8 cellular contexts compared by ENCODE assay signal in the genomic region with DNA sequence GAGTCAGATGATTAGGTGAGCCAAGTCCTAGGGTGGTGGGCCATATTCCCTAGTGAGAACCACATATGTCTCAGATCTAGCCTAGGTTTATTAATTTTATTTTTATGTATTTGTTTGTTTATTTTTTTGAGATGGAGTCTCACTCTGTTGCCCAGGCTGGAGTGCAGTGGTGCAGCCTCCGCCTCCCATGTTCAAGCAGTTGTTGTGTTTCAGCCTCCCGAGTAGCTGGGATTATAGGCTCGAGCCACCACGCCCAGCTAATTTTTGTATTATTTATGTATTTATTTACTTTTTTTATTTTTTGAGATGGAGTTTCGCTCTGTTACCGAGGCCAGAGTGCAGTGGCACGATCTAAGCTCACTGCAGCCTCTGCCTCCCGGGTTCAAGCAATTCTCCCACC.
"Had no signal": no experiment of that assay in that cellular context is flagged by ENCODE, and none has a peak within 500 bp of the region (broad histone marks: within the 10 kb centered on the region; RNA-seq: fewer than 3 reads in every experiment).

No MANE protein-coding gene starts in this region.

- H3K4me3 Mint-ChIP-seq: GM23338, H9, HFFc6 had no signal

- H3K4me1 Mint-ChIP-seq: GM23338, H9 had no signal

- DNase-seq: GM23248, GOT3, H7, H9, HCEC 1CT, HFFc6 had no signal

- H3K9me3 Mint-ChIP-seq: GM23338, H9, HFFc6 had no signal

- H3K27ac Mint-ChIP-seq: GM23338, H9, HFFc6 had no signal

- ATAC-seq: GM23338, HCT116 had no signal
